Comparison of ENCODE assay signal across 23 cellular contexts in the genomic region with DNA sequence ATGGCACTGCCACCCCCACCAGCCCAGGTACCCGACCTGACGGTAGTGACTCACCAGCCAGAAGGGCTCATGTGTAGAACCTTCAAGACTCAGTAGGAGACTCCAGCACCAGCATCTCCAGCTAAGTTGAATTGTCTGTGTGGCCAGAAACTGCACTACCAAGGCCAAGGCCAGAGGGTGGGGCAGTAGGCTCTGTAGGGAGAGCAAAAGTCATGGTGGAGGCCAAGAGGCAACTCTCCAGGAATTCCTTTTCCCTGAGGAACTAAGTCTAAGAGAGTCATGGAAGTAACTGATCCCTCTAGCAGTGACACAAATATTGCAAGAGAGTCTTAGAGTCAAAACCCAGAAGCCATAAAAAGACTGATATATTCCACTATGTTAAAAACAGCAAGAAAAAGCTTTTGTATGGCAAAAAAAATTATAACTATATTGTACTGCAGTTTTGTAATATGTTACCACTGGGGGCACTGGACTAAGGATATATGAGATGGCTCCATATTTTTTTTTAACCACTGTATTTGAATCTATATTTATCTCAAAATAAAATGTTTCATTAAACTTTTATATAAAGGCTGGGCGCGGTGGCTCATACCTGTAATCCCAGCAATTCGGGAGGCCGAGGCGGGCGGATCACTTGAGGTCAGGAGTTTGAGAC. TPM values are rescaled to one million over a fixed set of nuclear protein-coding genes. Genes with fewer than 3 reads are reported as not detected.
DNase-seq lines count a peak whose midpoint lies in the region; ATAC-seq, FAIRE-seq and TF ChIP-seq lines count a peak whose summit lies in the region.
"Had no signal": no experiment of that assay in that cellular context is flagged by ENCODE, and none has a peak within 500 bp of the region (broad histone marks: within the 10 kb centered on the region; RNA-seq: fewer than 3 reads in every experiment).

No MANE protein-coding gene starts in this region.

- no peak overlapping the region for H3K27ac Mint-ChIP-seq in astrocyte (ENCODE audit: unreplicated experiment)
- H3K27ac Mint-ChIP-seq in activated CD4-positive, alpha-beta T cell treated with anti-CD3 and anti-CD28 coated beads for 36 hours, result no peak overlapping the region
- H3K27ac Mint-ChIP-seq in GM23338, result no peak overlapping the region
- H3K27ac Mint-ChIP-seq: activated CD4-positive, alpha-beta T cell treated with anti-CD3 and anti-CD28 coated beads, Interleukin-2, amount 10 ng/mL, durations not matched to agents 24 days and 14 days; activated T-helper 17 cell treated with anti-CD3 and anti-CD28 coated beads, Interleukin-2, amount 50 U/mL, for 72 hours; stimulated activated effector memory CD8-positive, alpha-beta T cell treated with anti-CD3 and anti-CD28 coated beads, Interleukin-12 subunit alpha, Interleukin-12 subunit beta, amount 100 ng/mL, for 72 hours had no signal

- H2BK120ac ChIP-seq in mesenchymal stem cell (ENCODE audit: low read depth, low read length), result no peak overlapping the region

- no peak overlapping the region for H3K4ac ChIP-seq in mesenchymal stem cell (ENCODE audit: low read depth in 1 of 2, low read length in 2 of 2)

- H3K36me3 Mint-ChIP-seq in astrocyte (ENCODE audit: low read depth, unreplicated experiment) (peaks cover 5% of the 10 kb centered on the region), GM23338 (ENCODE audit: low read depth) (no peaks in the 10 kb centered on the region)
- H3K36me3 Mint-ChIP-seq in activated CD4-positive, alpha-beta T cell treated with anti-CD3 and anti-CD28 coated beads for 36 hours (ENCODE audit: low read depth), result no peaks in the 10 kb centered on the region
- H3K36me3 Mint-ChIP-seq: stimulated activated effector memory CD8-positive, alpha-beta T cell treated with anti-CD3 and anti-CD28 coated beads, Interleukin-12 subunit alpha, Interleukin-12 subunit beta, amount 100 ng/mL, for 72 hours had no signal

- H3K9me3 ChIP-seq in AG04450 (ENCODE audit: control insufficient read depth, insufficient read depth, low read length) (peaks cover 7% of the 10 kb centered on the region), HCT116 (ENCODE audit: control insufficient read depth in 1 of 2, insufficient read depth in 1 of 2, low read depth in 1 of 2, low read length in 2 of 2) (peaks cover 14 to 16% of the 10 kb centered on the region in 2 experiments; a peak in 3 of 4 replicates), astrocyte (ENCODE audit: insufficient read depth, low read depth, low read length) (peaks cover 9% of the 10 kb centered on the region), hepatocyte (ENCODE audit: low read depth) (peaks cover 7% of the 10 kb centered on the region), mesenchymal stem cell (ENCODE audit: control insufficient read depth, low read length) (peaks cover 10% of the 10 kb centered on the region)
- H3K9me3 ChIP-seq: BE2C, right lobe of liver had no signal

- peak; percentile 46 for TF ChIP-seq CTCF in AG04450 (IDR thresholded peaks at IDR 0.05; ENCODE audit: low read depth, low read length)
- peak in 2 of 3 experiments; percentile 15 to 40; a peak in 3 of 6 replicates for TF ChIP-seq CTCF in HCT116 (IDR thresholded peaks at IDR 0.05 in 2 of 3, conservative IDR thresholded peaks at IDR 0.05 in 1 of 3; ENCODE audit: borderline replicate concordance in 1 of 3, insufficient read depth in 1 of 3, low read depth in 2 of 3, low read length in 2 of 3)
- peak; percentile 30 for TF ChIP-seq CTCF in astrocyte (IDR thresholded peaks at IDR 0.05; ENCODE audit: insufficient read depth, low read depth, low read length)
- TF ChIP-seq CTCF in hepatocyte (IDR thresholded peaks at IDR 0.05; ENCODE audit: poor library complexity), result peak; percentile 28
- TF ChIP-seq CTCF in GM23338 (conservative IDR thresholded peaks at IDR 0.05; ENCODE audit: low read depth in 2 of 2), result peak in 1 of 2 experiments; percentile 12; a peak in 1 of 4 replicates

- H2AK5ac ChIP-seq in mesenchymal stem cell (ENCODE audit: low read length, severe bottlenecking), result no peak overlapping the region

- RAD21 ChIA-PET in HCT116 (lab: Charles Lee; ENCODE audit: low non-redundant PET in 1 of 2, low total read pairs in 2 of 2, uncharacterized antibody in 2 of 2, unreplicated experiment in 2 of 2), result no interaction called here

- H3F3A ChIP-seq in GM23338 (replicated peaks; ENCODE audit: low read depth), result no peaks in the 10 kb centered on the region

- CTCF ChIA-PET in AG04450 (lab: Charles Lee), result interaction anchor here (0.6 to 1.8 kb wide), 7 partner anchors 10 to 98 kb away, joined by 3 to 7 read pairs (median 4); partner anchors contain the start of genes CNTROB and TRAPPC1
- CTCF ChIA-PET in HCT116 (lab: Charles Lee), result interaction anchor here (0.7 to 3.2 kb wide), 12 partner anchors 8 to 69 kb away, joined by 3 to 14 read pairs (median 4); partner anchors contain the start of genes CNTROB and TRAPPC1
- CTCF ChIA-PET in activated CD4-positive, alpha-beta T cell treated with anti-CD3 and anti-CD28 coated beads for 36 hours (lab: Charles Lee), result interaction anchor here (0.7 to 2.6 kb wide), 7 partner anchors 11 to 107 kb away, joined by 3 to 12 read pairs (median 3); no protein-coding TSS in a partner anchor

- no peak overlapping the region for H4K8ac ChIP-seq in mesenchymal stem cell (ENCODE audit: low read length)

- H3K4me1 ChIP-seq in HCT116 (ENCODE audit: control insufficient read depth in 1 of 2, insufficient read depth in 2 of 2, low read length in 2 of 2), result no peaks in the 10 kb centered on the region
- H3K4me1 ChIP-seq in astrocyte (ENCODE audit: insufficient read depth, low read length), result no peaks in the 10 kb centered on the region
- no peaks in the 10 kb centered on the region for H3K4me1 ChIP-seq in hepatocyte (ENCODE audit: insufficient read depth)
- no peaks in the 10 kb centered on the region for H3K4me1 ChIP-seq in mesenchymal stem cell (ENCODE audit: control insufficient read depth, insufficient read depth, low read depth, low read length)
- H3K4me1 ChIP-seq in GM23338 (ENCODE audit: insufficient read depth), result no peaks in the 10 kb centered on the region
- H3K4me1 ChIP-seq: BE2C, right lobe of liver, upper lobe of left lung had no signal

- H4K91ac ChIP-seq in mesenchymal stem cell (ENCODE audit: low read length), result no peak overlapping the region

- TF ChIP-seq RAD21 in HCT116 (IDR thresholded peaks at IDR 0.05; ENCODE audit: low read depth), result no peak

- no peak for FAIRE-seq in astrocyte (lab: Jason Lieb, UNC)

- POLR2A ChIA-PET in AG04450 (lab: Yijun Ruan, JAX) (no interaction called here), HCT116 (lab: Charles Lee) (no interaction called here)
- POLR2A ChIA-PET in activated CD4-positive, alpha-beta T cell treated with anti-CD3 and anti-CD28 coated beads for 36 hours (lab: Charles Lee), result interaction anchor here (0.6 to 0.7 kb wide), 2 partner anchors 24 to 237 kb away, joined by 3 to 4 read pairs; no protein-coding TSS in a partner anchor

- H2AFZ ChIP-seq in HCT116 (ENCODE audit: low read depth, low read length, poor library complexity, severe bottlenecking), result no peak overlapping the region
- H2AFZ ChIP-seq in astrocyte (ENCODE audit: low read depth, low read length), result no peak overlapping the region
- H2AFZ ChIP-seq in hepatocyte, result no peak overlapping the region
- H2AFZ ChIP-seq in mesenchymal stem cell (ENCODE audit: low read depth, low read length), result no peak overlapping the region
- no peak overlapping the region for H2AFZ ChIP-seq in GM23338

- no peak for TF ChIP-seq POLR2A in HCT116 (IDR thresholded peaks at IDR 0.05; ENCODE audit: borderline replicate concordance, extremely low read depth, insufficient read depth, insufficient read length)

- no TSS peak for BruUV-seq in HCT116 (replicated peaks; lab: Mats Ljungman, UMichigan)

- H3K27me3 ChIP-seq in AG04450 (ENCODE audit: control insufficient read depth, insufficient read depth, low read length), result peaks cover 4% of the 10 kb centered on the region
- H3K27me3 ChIP-seq in HCT116 (ENCODE audit: insufficient read depth, low read length), result no peaks in the 10 kb centered on the region
- H3K27me3 ChIP-seq in astrocyte (ENCODE audit: insufficient read depth, low read length), result no peaks in the 10 kb centered on the region
- no peaks in the 10 kb centered on the region for H3K27me3 ChIP-seq in hepatocyte
- peaks cover 0 to 19% of the 10 kb centered on the region in 2 experiments for H3K27me3 ChIP-seq in mesenchymal stem cell (ENCODE audit: control insufficient read depth in 1 of 2, insufficient read depth in 1 of 2, low read length in 2 of 2)
- no peaks in the 10 kb centered on the region for H3K27me3 ChIP-seq in GM23338 (ENCODE audit: insufficient read depth)
- H3K27me3 ChIP-seq: BE2C, right lobe of liver, upper lobe of left lung had no signal

- peak overlapping the region in 1 of 2 experiments; percentile 80 for H3K23ac ChIP-seq in mesenchymal stem cell (ENCODE audit: low read length in 2 of 2)

- H2BK12ac ChIP-seq in mesenchymal stem cell (ENCODE audit: low read length in 2 of 2), result no peak overlapping the region

- no peak overlapping the region for H2BK15ac ChIP-seq in mesenchymal stem cell (ENCODE audit: low read depth, poor library complexity, severe bottlenecking)

- H3K4me3 ChIP-seq in AG04450 (ENCODE audit: low read depth, low read length), result no peak overlapping the region
- no peak overlapping the region for H3K4me3 ChIP-seq in HCT116 (replicated peaks in 1 of 2; ENCODE audit: low read depth in 1 of 2, low read length in 2 of 2)
- no peak overlapping the region for H3K4me3 ChIP-seq in astrocyte (ENCODE audit: insufficient read depth, low read depth, low read length)
- no peak overlapping the region for H3K4me3 ChIP-seq in hepatocyte
- no peak overlapping the region for H3K4me3 ChIP-seq in mesenchymal stem cell (ENCODE audit: insufficient read depth in 1 of 2, low read depth in 1 of 2, low read length in 2 of 2)
- H3K4me3 ChIP-seq in GM23338, result no peak overlapping the region
- H3K4me3 ChIP-seq: right lobe of liver, upper lobe of left lung had no signal

- no peaks in the 10 kb centered on the region for H3K4me1 Mint-ChIP-seq in astrocyte (ENCODE audit: low read depth, unreplicated experiment)
- no peaks in the 10 kb centered on the region for H3K4me1 Mint-ChIP-seq in activated CD4-positive, alpha-beta T cell treated with anti-CD3 and anti-CD28 coated beads for 36 hours
- no peaks in the 10 kb centered on the region for H3K4me1 Mint-ChIP-seq in GM23338
- H3K4me1 Mint-ChIP-seq: activated CD4-positive, alpha-beta T cell treated with anti-CD3 and anti-CD28 coated beads, Interleukin-2, amount 10 ng/mL, durations not matched to agents 24 days and 14 days; activated T-helper 17 cell treated with anti-CD3 and anti-CD28 coated beads, Interleukin-2, amount 50 U/mL, for 72 hours; stimulated activated effector memory CD8-positive, alpha-beta T cell treated with anti-CD3 and anti-CD28 coated beads, Interleukin-12 subunit alpha, Interleukin-12 subunit beta, amount 100 ng/mL, for 72 hours had no signal

- no peak overlapping the region for H3K14ac ChIP-seq in mesenchymal stem cell (ENCODE audit: low read length in 2 of 2)

- H3K36me3 ChIP-seq in HCT116 (ENCODE audit: control insufficient read depth in 1 of 2, insufficient read depth in 2 of 2, low read length in 2 of 2) (no peaks in the 10 kb centered on the region), astrocyte (ENCODE audit: insufficient read depth, low read length) (no peaks in the 10 kb centered on the region), hepatocyte (replicated peaks; ENCODE audit: insufficient read depth, low read depth) (no peaks in the 10 kb centered on the region), mesenchymal stem cell (ENCODE audit: control insufficient read depth in 1 of 2, insufficient read depth in 2 of 2, low read depth in 1 of 2, low read length in 2 of 2) (no peaks in the 10 kb centered on the region), GM23338 (ENCODE audit: insufficient read depth) (no peaks in the 10 kb centered on the region)
- H3K36me3 ChIP-seq: BE2C, right lobe of liver, upper lobe of left lung had no signal

- H3K27me3 Mint-ChIP-seq in astrocyte (ENCODE audit: low read depth, unreplicated experiment) (peaks cover 22% of the 10 kb centered on the region), GM23338 (ENCODE audit: insufficient read depth, low read depth, poor library complexity) (peaks cover 9% of the 10 kb centered on the region)
- H3K27me3 Mint-ChIP-seq in activated CD4-positive, alpha-beta T cell treated with anti-CD3 and anti-CD28 coated beads for 36 hours, result peaks cover 5% of the 10 kb centered on the region

- peak overlapping the region in 1 of 2 experiments; percentile 28 for H3K18ac ChIP-seq in mesenchymal stem cell (ENCODE audit: low read depth in 1 of 2, low read length in 2 of 2)

- H3K9me3 Mint-ChIP-seq in astrocyte (ENCODE audit: unreplicated experiment) (peaks cover 20% of the 10 kb centered on the region), GM23338 (peaks cover 14% of the 10 kb centered on the region)
- H3K9me3 Mint-ChIP-seq in activated CD4-positive, alpha-beta T cell treated with anti-CD3 and anti-CD28 coated beads for 36 hours (ENCODE audit: low read depth), result peaks cover 15% of the 10 kb centered on the region

- DNase-seq in AG04450 (ENCODE audit: low read depth, low spot score) (no peak), HCT116 (ENCODE audit: low read depth, low spot score) (no peak), astrocyte (ENCODE audit: low read depth) (no peak), hepatocyte (ENCODE audit: low spot score) (no peak), mesenchymal stem cell (no peak), GM23338 (ENCODE audit: low spot score) (no peak), foreskin melanocyte (no peak)
- DNase-seq in activated CD4-positive, alpha-beta T cell treated with anti-CD3 and anti-CD28 coated beads for 36 hours, result no peak
- DNase-seq: activated CD4-positive, alpha-beta T cell treated with anti-CD3 and anti-CD28 coated beads, Interleukin-2, amount 10 ng/mL, durations not matched to agents 24 days and 14 days; anterior cingulate cortex; BE2C; DMS79; effector CD8-positive, alpha-beta T cell; NCI-H1417 treated with DMSO at 0.1 percent for 48 hours; NCI-H510A; stimulated activated CD4-positive, alpha-beta T cell treated with anti-CD3 and anti-CD28 coated beads, Interleukin-4, amount 100 ng/mL, for 4 hours; upper lobe of left lung had no signal

- ATAC-seq in HCT116 (peak; percentile 53), GM23338 (no peak)
- ATAC-seq in activated CD4-positive, alpha-beta T cell treated with anti-CD3 and anti-CD28 coated beads for 36 hours, result no peak
- ATAC-seq: activated T-helper 17 cell treated with anti-CD3 and anti-CD28 coated beads, Interleukin-2, amount 50 U/mL, for 72 hours; naive thymus-derived CD4-positive, alpha-beta T cell; Panc1; right lobe of liver; stimulated activated effector memory CD8-positive, alpha-beta T cell treated with anti-CD3 and anti-CD28 coated beads, Interleukin-12 subunit alpha, Interleukin-12 subunit beta, amount 100 ng/mL, for 72 hours had no signal

- no peak overlapping the region for H3K4me3 Mint-ChIP-seq in astrocyte (ENCODE audit: unreplicated experiment)
- H3K4me3 Mint-ChIP-seq in activated CD4-positive, alpha-beta T cell treated with anti-CD3 and anti-CD28 coated beads for 36 hours, result no peak overlapping the region
- H3K4me3 Mint-ChIP-seq in GM23338, result no peak overlapping the region
- H3K4me3 Mint-ChIP-seq: activated CD4-positive, alpha-beta T cell treated with anti-CD3 and anti-CD28 coated beads, Interleukin-2, amount 10 ng/mL, durations not matched to agents 24 days and 14 days; activated T-helper 17 cell treated with anti-CD3 and anti-CD28 coated beads, Interleukin-2, amount 50 U/mL, for 72 hours; naive thymus-derived CD4-positive, alpha-beta T cell; stimulated activated effector memory CD8-positive, alpha-beta T cell treated with anti-CD3 and anti-CD28 coated beads, Interleukin-12 subunit alpha, Interleukin-12 subunit beta, amount 100 ng/mL, for 72 hours had no signal

- H2BK5ac ChIP-seq in mesenchymal stem cell (ENCODE audit: low read depth, low read length, poor library complexity, severe bottlenecking), result no peak overlapping the region

- H3K27ac ChIP-seq in AG04450 (ENCODE audit: low read depth, low read length) (no peak overlapping the region), HCT116 (ENCODE audit: low read depth, low read length) (no peak overlapping the region), astrocyte (ENCODE audit: low read depth, low read length) (no peak overlapping the region), hepatocyte (no peak overlapping the region), mesenchymal stem cell (ENCODE audit: low read length, poor library complexity, severe bottlenecking) (no peak overlapping the region), GM23338 (ENCODE audit: low read depth) (no peak overlapping the region)
- H3K27ac ChIP-seq: right lobe of liver, upper lobe of left lung had no signal

- H3K4me2 ChIP-seq in HCT116 (ENCODE audit: low read length), result no peak overlapping the region
- H3K4me2 ChIP-seq in astrocyte (ENCODE audit: low read length), result no peak overlapping the region
- no peak overlapping the region for H3K4me2 ChIP-seq in hepatocyte
- no peak overlapping the region for H3K4me2 ChIP-seq in mesenchymal stem cell (ENCODE audit: low read length, poor library complexity, severe bottlenecking)
- no peak overlapping the region for H3K4me2 ChIP-seq in GM23338

- 96% methylated on average over 8 of the region's 8 CpGs for WGBS in hepatocyte (ENCODE audit: low lambda C conversion rate, missing lambda C conversion rate)
- WGBS in mesenchymal stem cell, result 95% methylated on average over 2 of the region's 8 CpGs

- H3K9ac ChIP-seq in HCT116 (ENCODE audit: low read length), result no peak overlapping the region
- H3K9ac ChIP-seq in astrocyte (ENCODE audit: low read length), result no peak overlapping the region
- no peak overlapping the region for H3K9ac ChIP-seq in mesenchymal stem cell (ENCODE audit: low read length)

- H4K20me1 ChIP-seq in HCT116 (ENCODE audit: insufficient read depth), result no peaks in the 10 kb centered on the region
- H4K20me1 ChIP-seq in astrocyte (ENCODE audit: insufficient read depth, low read length), result no peaks in the 10 kb centered on the region
- no peaks in the 10 kb centered on the region for H4K20me1 ChIP-seq in hepatocyte (ENCODE audit: insufficient read depth, poor library complexity, severe bottlenecking)
- H4K20me1 ChIP-seq in GM23338 (replicated peaks; ENCODE audit: insufficient read depth), result no peaks in the 10 kb centered on the region

- H3K79me1 ChIP-seq in mesenchymal stem cell (replicated peaks; ENCODE audit: low read length, poor library complexity, severe bottlenecking), result no peaks in the 10 kb centered on the region

- H3K9me2 ChIP-seq in HCT116 (ENCODE audit: insufficient read depth) (no peaks in the 10 kb centered on the region), hepatocyte (replicated peaks; ENCODE audit: insufficient read depth) (no peaks in the 10 kb centered on the region), GM23338 (ENCODE audit: insufficient read depth) (no peaks in the 10 kb centered on the region)

- H3K79me2 ChIP-seq in HCT116 (ENCODE audit: insufficient read depth, low read length) (no peaks in the 10 kb centered on the region), astrocyte (ENCODE audit: insufficient read depth, low read length) (no peaks in the 10 kb centered on the region), hepatocyte (no peaks in the 10 kb centered on the region), GM23338 (replicated peaks; ENCODE audit: insufficient read depth) (no peaks in the 10 kb centered on the region)

- intact Hi-C loops in HCT116 (cut with micrococcal nuclease), result no loop called here
- intact Hi-C loops in activated CD4-positive, alpha-beta T cell treated with anti-CD3 and anti-CD28 coated beads for 36 hours (cut with DNase I, micrococcal nuclease), result no loop called here

RNA-seq across cellular contexts. Expression of gene GUCY2D, which starts 30.2 kb away (rescaled TPM):
- polyA plus RNA-seq in AG04450 (2011; rRNA removed) (not detected in 2 replicates), hepatocyte (1.6 and 1.9 TPM in 2 replicates), GM23338 (2016; fragmentation: Nextera tagmentation; extraction: Ambion mirVana) (0.08 and 0.96 TPM in 2 replicates)
- not detected in 2 replicates for polyA minus RNA-seq in AG04450 (2011; rRNA and poly(A)+ RNA removed)
- total RNA-seq in HCT116 (2021; ENCODE audit: unreplicated experiment) (1.4 TPM), astrocyte (not detected in 2 replicates), hepatocyte (not detected in 2 replicates)
- polyA plus RNA-seq in HCT116 (2012), result 1.1 and 2.9 TPM in 2 replicates
- not detected for polyA plus RNA-seq in mesenchymal stem cell (2013, experiment 1 of 2)
- polyA plus RNA-seq in mesenchymal stem cell (2013, experiment 2 of 2), result not detected
- total RNA-seq in activated CD4-positive, alpha-beta T cell treated with anti-CD3 and anti-CD28 coated beads for 36 hours, result not detected
- 0.07 TPM in 1 of 2 replicates, not detected in the other for total RNA-seq in GM23338 (2014; rRNA removed; shearing (Covaris generic))
- total RNA-seq: activated CD4-positive, alpha-beta T cell treated with anti-CD3 and anti-CD28 coated beads, Interleukin-2, amount 10 ng/mL, durations not matched to agents 24 days and 14 days; T-helper 1 cell treated with Interleukin-12 subunit alpha and Interleukin-12 subunit beta and Interleukin-4 antibody, amounts not matched to agents 30 ng/mL and 1 ng/mL, for 36 hours had no signal

RNA-seq across cellular contexts. Expression of gene CNTROB, which starts 40.3 kb away (rescaled TPM):
- 11.3 and 12.9 TPM in 2 replicates for polyA plus RNA-seq in AG04450 (2011; rRNA removed)
- polyA minus RNA-seq in AG04450 (2011; rRNA and poly(A)+ RNA removed), result 14.5 and 15.4 TPM in 2 replicates
- 54.6 TPM for total RNA-seq in HCT116 (2021; ENCODE audit: unreplicated experiment)
- polyA plus RNA-seq in HCT116 (2012), result 56.4 and 62.3 TPM in 2 replicates
- 22.3 and 25.3 TPM in 2 replicates for total RNA-seq in astrocyte
- 19.4 and 21.1 TPM in 2 replicates for total RNA-seq in hepatocyte
- polyA plus RNA-seq in hepatocyte, result 30.6 and 37.5 TPM in 2 replicates
- 24.6 TPM for polyA plus RNA-seq in mesenchymal stem cell (2013, experiment 1 of 2)
- polyA plus RNA-seq in mesenchymal stem cell (2013, experiment 2 of 2), result 23.1 TPM
- 10 to 100 TPM; 53.0 to 80.5 TPM for total RNA-seq in activated CD4-positive, alpha-beta T cell treated with anti-CD3 and anti-CD28 coated beads for 36 hours
- 18.4 and 18.5 TPM in 2 replicates for total RNA-seq in GM23338 (2014; rRNA removed; shearing (Covaris generic))
- polyA plus RNA-seq in GM23338 (2016; fragmentation: Nextera tagmentation; extraction: Ambion mirVana), result 16.3 and 17.8 TPM in 2 replicates

RNA-seq across cellular contexts. Expression of gene TRAPPC1, which starts 40.5 kb away (rescaled TPM):
- polyA plus RNA-seq in AG04450 (2011; rRNA removed), result 202 and 227 TPM in 2 replicates
- 185 and 207 TPM in 2 replicates for polyA minus RNA-seq in AG04450 (2011; rRNA and poly(A)+ RNA removed)
- 123 TPM for total RNA-seq in HCT116 (2021; ENCODE audit: unreplicated experiment)
- 187 TPM in 2 replicates for polyA plus RNA-seq in HCT116 (2012)
- total RNA-seq in astrocyte, result 184 and 188 TPM in 2 replicates
- total RNA-seq in hepatocyte, result 20.7 and 29.5 TPM in 2 replicates
- polyA plus RNA-seq in hepatocyte, result 272 and 299 TPM in 2 replicates
- 267 TPM for polyA plus RNA-seq in mesenchymal stem cell (2013, experiment 1 of 2)
- polyA plus RNA-seq in mesenchymal stem cell (2013, experiment 2 of 2), result 276 TPM
- total RNA-seq in activated CD4-positive, alpha-beta T cell treated with anti-CD3 and anti-CD28 coated beads for 36 hours, result 100 to 1,000 TPM; 166 to 169 TPM
- 45.2 and 52.4 TPM in 2 replicates for total RNA-seq in GM23338 (2014; rRNA removed; shearing (Covaris generic))
- 211 and 234 TPM in 2 replicates for polyA plus RNA-seq in GM23338 (2016; fragmentation: Nextera tagmentation; extraction: Ambion mirVana)

RNA-seq across cellular contexts. Expression of gene KCNAB3, which starts 42.6 kb away (rescaled TPM):
- 2.2 and 3.1 TPM in 2 replicates for polyA plus RNA-seq in AG04450 (2011; rRNA removed)
- 1.4 and 1.8 TPM in 2 replicates for polyA minus RNA-seq in AG04450 (2011; rRNA and poly(A)+ RNA removed)
- total RNA-seq in HCT116 (2021; ENCODE audit: unreplicated experiment), result 7.1 TPM
- 1.5 and 2.6 TPM in 2 replicates for polyA plus RNA-seq in HCT116 (2012)
- 1.0 and 1.4 TPM in 2 replicates for total RNA-seq in astrocyte
- 1.4 and 1.8 TPM in 2 replicates for total RNA-seq in hepatocyte
- 1.8 and 3.8 TPM in 2 replicates for polyA plus RNA-seq in hepatocyte
- 1.5 TPM for polyA plus RNA-seq in mesenchymal stem cell (2013, experiment 1 of 2)
- polyA plus RNA-seq in mesenchymal stem cell (2013, experiment 2 of 2), result 0.95 TPM
- total RNA-seq in activated CD4-positive, alpha-beta T cell treated with anti-CD3 and anti-CD28 coated beads for 36 hours, result 1 to 10 TPM; 6.6 to 8.3 TPM
- 0.47 and 1.0 TPM in 2 replicates for total RNA-seq in GM23338 (2014; rRNA removed; shearing (Covaris generic))
- polyA plus RNA-seq in GM23338 (2016; fragmentation: Nextera tagmentation; extraction: Ambion mirVana), result 0.45 and 1.0 TPM in 2 replicates

RNA-seq across cellular contexts. Expression of gene RNF227, which starts 56.2 kb away (rescaled TPM):
- polyA plus RNA-seq in AG04450 (2011; rRNA removed) (1.3 and 1.4 TPM in 2 replicates), hepatocyte (2.5 and 4.8 TPM in 2 replicates), GM23338 (2016; fragmentation: Nextera tagmentation; extraction: Ambion mirVana) (0.35 and 0.42 TPM in 2 replicates)
- 0.56 and 0.60 TPM in 2 replicates for polyA minus RNA-seq in AG04450 (2011; rRNA and poly(A)+ RNA removed)
- total RNA-seq in HCT116 (2021; ENCODE audit: unreplicated experiment) (0.74 TPM), astrocyte (0.54 and 1.1 TPM in 2 replicates), hepatocyte (2.9 and 3.5 TPM in 2 replicates)
- 0.29 and 1.2 TPM in 2 replicates for polyA plus RNA-seq in HCT116 (2012)
- 0.39 TPM for polyA plus RNA-seq in mesenchymal stem cell (2013, experiment 1 of 2)
- 0.38 TPM for polyA plus RNA-seq in mesenchymal stem cell (2013, experiment 2 of 2)
- 1 to 10 TPM; 3.8 to 5.6 TPM for total RNA-seq in activated CD4-positive, alpha-beta T cell treated with anti-CD3 and anti-CD28 coated beads for 36 hours
- total RNA-seq in GM23338 (2014; rRNA removed; shearing (Covaris generic)), result 0.66 and 1.4 TPM in 2 replicates
